In genomic region chr1:198655464-198656121, GRCh38 we compare ENCODE assay signal across 7 cellular contexts. TPM values are rescaled to one million over a fixed set of nuclear protein-coding genes. Genes with fewer than 3 reads are reported as not detected.
DNase-seq lines count a peak whose midpoint lies in the region; ATAC-seq, FAIRE-seq and TF ChIP-seq lines count a peak whose summit lies in the region.

No MANE protein-coding gene starts in this region.

- H3K36me3 ChIP-seq in trophoblast cell (ENCODE audit: control insufficient read depth in 1 of 2, insufficient read depth in 2 of 2, low read length in 2 of 2): no peaks in the 10 kb centered on the region
- H3K36me3 ChIP-seq in small intestine (ENCODE audit: control insufficient read depth in 2 of 2, insufficient read depth in 2 of 2, low read length in 2 of 2): no peaks in the 10 kb centered on the region
- no peaks in the 10 kb centered on the region for H3K36me3 ChIP-seq in vagina

- TF ChIP-seq CTCF in vagina (IDR thresholded peaks at IDR 0.05): no peak

- no peak overlapping the region for H3K9ac ChIP-seq in trophoblast cell (ENCODE audit: low read length)

- H3K9me3 ChIP-seq in trophoblast cell (ENCODE audit: insufficient read depth, low read depth, low read length) (no peaks in the 10 kb centered on the region), small intestine (ENCODE audit: control insufficient read depth, low read depth) (no peaks in the 10 kb centered on the region), vagina (no peaks in the 10 kb centered on the region)

- H3K79me2 ChIP-seq in trophoblast cell (ENCODE audit: control insufficient read depth, insufficient read depth, low read length, poor library complexity): no peaks in the 10 kb centered on the region

- no peak overlapping the region for H3K4me2 ChIP-seq in trophoblast cell (ENCODE audit: low read length)

- no peak overlapping the region for H3K18ac ChIP-seq in trophoblast cell (ENCODE audit: low read length)

- H3K4me1 ChIP-seq in trophoblast cell (ENCODE audit: control insufficient read depth in 1 of 2, insufficient read depth in 2 of 2, low read length in 2 of 2) (no peaks in the 10 kb centered on the region), small intestine (ENCODE audit: control insufficient read depth in 2 of 2, insufficient read depth in 1 of 2, low read depth in 1 of 2, low read length in 1 of 2) (no peaks in the 10 kb centered on the region), vagina (peaks cover 21% of the 10 kb centered on the region)

- no peak overlapping the region for H2BK5ac ChIP-seq in trophoblast cell (ENCODE audit: low read depth, low read length, poor library complexity)

- H4K91ac ChIP-seq in trophoblast cell (ENCODE audit: low read depth, low read length): no peak overlapping the region

- no CpG with 5 or more reads among the region's 1 CpG for WGBS in trophoblast cell (ENCODE audit: extremely low coverage, insufficient coverage, insufficient read length)
- 60 to 78% (median 65%) methylated on average over 1 of the region's 1 CpG for WGBS in small intestine, 3 donors

- no peak overlapping the region for H3K4ac ChIP-seq in trophoblast cell (ENCODE audit: low read depth, low read length)

- no peak overlapping the region for H2AK5ac ChIP-seq in trophoblast cell (ENCODE audit: low read length)

- FAIRE-seq in GM12892 (lab: Jason Lieb, UNC): peak; percentile 97
- FAIRE-seq in small intestine (lab: Jason Lieb, UNC): no peak

- no peak overlapping the region for H2BK120ac ChIP-seq in trophoblast cell (ENCODE audit: insufficient read depth, low read length, poor library complexity)

- H3K9me3 Mint-ChIP-seq in activated naive CD4-positive, alpha-beta T cell treated with anti-CD3 and anti-CD28 coated beads, Interleukin-2, amount 50 U/mL, for 72 hours: no peaks in the 10 kb centered on the region

- H3K4me3 ChIP-seq in trophoblast cell (ENCODE audit: low read depth, low read length) (no peak overlapping the region), small intestine (ENCODE audit: low read depth in 1 of 2, low read length in 2 of 2) (no peak overlapping the region), vagina (no peak overlapping the region)

- TF ChIP-seq POLR2A in GM12892 (IDR thresholded peaks at IDR 0.05; ENCODE audit: low read depth, low read length) (no peak), vagina (IDR thresholded peaks at IDR 0.05) (no peak)

- no peak overlapping the region for H2BK12ac ChIP-seq in trophoblast cell (ENCODE audit: low read length)

- H3K27ac ChIP-seq in trophoblast cell (ENCODE audit: low read depth, low read length) (no peak overlapping the region), small intestine (ENCODE audit: low read depth in 1 of 2, low read length in 1 of 2) (peak overlapping the region in 1 of 2 donors; percentile 90), vagina (no peak overlapping the region)

- peaks cover 2% of the 10 kb centered on the region for H3K79me1 ChIP-seq in trophoblast cell (ENCODE audit: low read length)

- H3K27me3 ChIP-seq in trophoblast cell (ENCODE audit: insufficient read depth, low read length) (no peaks in the 10 kb centered on the region), small intestine (ENCODE audit: control insufficient read depth in 2 of 2, insufficient read depth in 2 of 2, low read length in 2 of 2) (no peaks in the 10 kb centered on the region), vagina (no peaks in the 10 kb centered on the region)

- intact Hi-C loops in vagina (cut with DNase I): no loop called here

- ATAC-seq in HG02798 (IDR thresholded peaks at IDR 0.05; ENCODE audit: poor library complexity, unreplicated experiment): peak; percentile 29
- peak; percentile 27 to 47 for ATAC-seq in activated naive CD4-positive, alpha-beta T cell treated with anti-CD3 and anti-CD28 coated beads, Interleukin-2, amount 50 U/mL, for 72 hours
- ATAC-seq in GM21737 (IDR thresholded peaks at IDR 0.05; ENCODE audit: unreplicated experiment): no peak

- no peak overlapping the region for H4K12ac ChIP-seq in trophoblast cell (ENCODE audit: low read depth, low read length)

- no peak overlapping the region for H2AFZ ChIP-seq in trophoblast cell (ENCODE audit: insufficient read depth, low read length, poor library complexity)

- H3K23ac ChIP-seq in trophoblast cell (ENCODE audit: low read length): no peak overlapping the region

- no peak for DNase-seq in GM12892 (ENCODE audit: insufficient read length)
- no peak for DNase-seq in activated naive CD4-positive, alpha-beta T cell treated with anti-CD3 and anti-CD28 coated beads, Interleukin-2, amount 50 U/mL, for 72 hours (ENCODE audit: low spot score in 2 of 2)
- DNase-seq in trophoblast cell: peak; percentile 35 to 79
- DNase-seq in small intestine: no peak
- DNase-seq in vagina (ENCODE audit: extremely low spot score in 2 of 2): no peak

- H3K27ac Mint-ChIP-seq in activated naive CD4-positive, alpha-beta T cell treated with anti-CD3 and anti-CD28 coated beads, Interleukin-2, amount 50 U/mL, for 72 hours: peak overlapping the region; percentile 92 to 96

- H4K8ac ChIP-seq in trophoblast cell (ENCODE audit: low read depth, low read length): no peak overlapping the region

- no peak overlapping the region for H3K14ac ChIP-seq in trophoblast cell (ENCODE audit: low read length)

- peaks cover 6 to 37% of the 10 kb centered on the region in 2 donors for H3K36me3 Mint-ChIP-seq in activated naive CD4-positive, alpha-beta T cell treated with anti-CD3 and anti-CD28 coated beads, Interleukin-2, amount 50 U/mL, for 72 hours

RNA-seq across cellular contexts. Expression of gene PTPRC, which starts 16.8 kb away (rescaled TPM):
- 102 TPM for polyA plus RNA-seq in GM12892 (2012; ENCODE audit: missing spikeins)
- 100 to 1,000 TPM; 433 to 644 TPM for total RNA-seq in activated naive CD4-positive, alpha-beta T cell treated with anti-CD3 and anti-CD28 coated beads, Interleukin-2, amount 50 U/mL, for 72 hours
- not detected in 2 replicates for polyA plus RNA-seq in trophoblast cell (2013)
- 1 to 10 TPM; 1.6 to 6.8 (median 3.8) TPM for polyA plus RNA-seq in small intestine
- 33.4 TPM for total RNA-seq in vagina

Comparison
In these comparisons a context has a peak if more than half of its experiments do, and no peak if none do; other contexts are left out.
1. DNase-seq: peak in trophoblast cell (2 of 2); none in GM12892 (single experiment), activated naive CD4-positive, alpha-beta T cell treated with anti-CD3 and anti-CD28 coated beads, Interleukin-2, amount 50 U/mL, for 72 hours (0 of 2), small intestine (single experiment) and vagina (0 of 2).
2. RNA of gene PTPRC, which starts 16.8 kb away (total RNA-seq): 433 to 644 TPM in activated naive CD4-positive, alpha-beta T cell treated with anti-CD3 and anti-CD28 coated beads, Interleukin-2, amount 50 U/mL, for 72 hours; 33.4 TPM in vagina (single experiment); every median in the first group is over 10 times any median in the second.